27 cellular contexts compared by ENCODE assay signal in the genomic region with DNA sequence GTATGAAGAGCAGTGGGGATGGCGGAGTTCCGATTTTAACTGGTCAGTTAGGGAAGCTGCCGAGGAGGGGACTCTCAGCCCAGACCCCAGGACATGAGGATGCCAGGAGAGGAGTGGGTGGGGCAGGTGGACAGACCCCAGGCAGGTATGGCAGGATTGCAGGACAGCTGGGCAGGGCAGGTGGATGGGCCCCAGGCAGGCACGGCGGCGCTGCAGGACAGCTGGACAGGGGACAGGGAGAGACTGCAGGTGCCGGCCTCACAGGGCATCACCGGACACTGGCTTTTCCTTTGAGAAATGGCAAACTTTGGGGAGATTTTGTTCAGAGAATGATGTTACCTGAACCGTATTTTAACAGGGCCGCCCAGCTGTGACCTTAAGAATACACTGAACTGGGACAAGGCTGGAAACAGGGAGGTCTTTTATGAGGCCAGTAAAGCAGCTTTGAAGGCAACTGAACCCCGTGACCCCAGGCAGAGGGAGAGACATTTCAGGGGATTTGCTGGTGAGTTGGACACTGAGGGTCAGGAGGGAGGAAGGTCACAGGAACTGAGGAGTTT.
"Had no signal": no experiment of that assay in that cellular context is flagged by ENCODE, and none has a peak within 500 bp of the region (broad histone marks: within the 10 kb centered on the region; RNA-seq: fewer than 3 reads in every experiment).

No MANE protein-coding gene starts in this region.

- H3K27me3 ChIP-seq: ovary, right atrium auricular region, suprapubic skin, uterus had no signal

- H3K4me3 ChIP-seq: left ventricle myocardium inferior, lung, mucosa of descending colon, ovary, right atrium auricular region, sigmoid colon, spleen, suprapubic skin, thoracic aorta, tibial artery, uterus had no signal

- H3K4me3 Mint-ChIP-seq: naive thymus-derived CD4-positive, alpha-beta T cell; natural killer cell treated with Interleukin-12 subunit alpha and Interleukin-12 subunit beta and Interleukin-15 and Interleukin-18, amount 100 ng/mL, for 72 hours; neural crest cell; stimulated activated effector memory CD8-positive, alpha-beta T cell treated with anti-CD3 and anti-CD28 coated beads, Interleukin-12 subunit alpha, Interleukin-12 subunit beta, amount 100 ng/mL, for 72 hours; stimulated activated naive CD8-positive, alpha-beta T cell treated with anti-CD3 and anti-CD28 coated beads, Interleukin-15, Interleukin-2, amounts not matched to agents 100 ng/mL and 50 ng/mL, for 24 hours had no signal

- H3K4me1 Mint-ChIP-seq: stimulated activated effector memory CD8-positive, alpha-beta T cell treated with anti-CD3 and anti-CD28 coated beads, Interleukin-12 subunit alpha, Interleukin-12 subunit beta, amount 100 ng/mL, for 72 hours had no signal

- DNase-seq: head of caudate nucleus; hippocampal formation; left colon; left ventricle myocardium inferior; mesendoderm; midbrain; mucosa of descending colon; naive thymus-derived CD4-positive, alpha-beta T cell; ovary; sigmoid colon; small intestine; spleen; stimulated activated CD4-positive, alpha-beta T cell treated with anti-CD3 and anti-CD28 coated beads, Interleukin-4, amount 100 ng/mL, for 24 hours; stimulated activated naive CD4-positive, alpha-beta T cell; tibial artery; trophoblast cell; uterus had no signal

- H3K27ac ChIP-seq: left ventricle myocardium inferior, ovary, right atrium auricular region, sigmoid colon, spleen, suprapubic skin, thoracic aorta, tibial artery, uterus had no signal

- ATAC-seq: left colon; mucosa of descending colon; naive thymus-derived CD4-positive, alpha-beta T cell; natural killer cell treated with Interleukin-12 subunit alpha and Interleukin-12 subunit beta and Interleukin-15 and Interleukin-18, amount 100 ng/mL, for 72 hours; stimulated activated effector memory CD8-positive, alpha-beta T cell treated with anti-CD3 and anti-CD28 coated beads, Interleukin-12 subunit alpha, Interleukin-12 subunit beta, amount 100 ng/mL, for 72 hours had no signal

- H3K9me3 Mint-ChIP-seq: naive thymus-derived CD4-positive, alpha-beta T cell; natural killer cell treated with Interleukin-12 subunit alpha and Interleukin-12 subunit beta and Interleukin-15 and Interleukin-18, amount 100 ng/mL, for 72 hours; neural crest cell; stimulated activated effector memory CD8-positive, alpha-beta T cell treated with anti-CD3 and anti-CD28 coated beads, Interleukin-12 subunit alpha, Interleukin-12 subunit beta, amount 100 ng/mL, for 72 hours; stimulated activated naive CD8-positive, alpha-beta T cell treated with anti-CD3 and anti-CD28 coated beads, Interleukin-15, Interleukin-2, amounts not matched to agents 100 ng/mL and 50 ng/mL, for 24 hours had no signal

- FAIRE-seq: keratinocyte, small intestine had no signal

- H3K27me3 Mint-ChIP-seq: stimulated activated naive CD8-positive, alpha-beta T cell treated with anti-CD3 and anti-CD28 coated beads, Interleukin-15, Interleukin-2, amounts not matched to agents 100 ng/mL and 50 ng/mL, for 24 hours had no signal

- H3K4me1 ChIP-seq: sigmoid colon, spleen, tibial artery, uterus had no signal

- H3K9me3 ChIP-seq: left ventricle myocardium inferior, mucosa of descending colon, ovary, right atrium auricular region, sigmoid colon, spleen, suprapubic skin, thoracic aorta, tibial artery, uterus had no signal

- H3K27ac Mint-ChIP-seq: naive thymus-derived CD4-positive, alpha-beta T cell; natural killer cell treated with Interleukin-12 subunit alpha and Interleukin-12 subunit beta and Interleukin-15 and Interleukin-18, amount 100 ng/mL, for 72 hours; progenitor cell of endocrine pancreas; stimulated activated effector memory CD8-positive, alpha-beta T cell treated with anti-CD3 and anti-CD28 coated beads, Interleukin-12 subunit alpha, Interleukin-12 subunit beta, amount 100 ng/mL, for 72 hours; stimulated activated naive CD8-positive, alpha-beta T cell treated with anti-CD3 and anti-CD28 coated beads, Interleukin-15, Interleukin-2, amounts not matched to agents 100 ng/mL and 50 ng/mL, for 24 hours had no signal

- H3K36me3 ChIP-seq: left ventricle myocardium inferior, ovary, right atrium auricular region, sigmoid colon, spleen, suprapubic skin, thoracic aorta, tibial artery, uterus had no signal

- H3K36me3 Mint-ChIP-seq: naive thymus-derived CD4-positive, alpha-beta T cell; natural killer cell treated with Interleukin-12 subunit alpha and Interleukin-12 subunit beta and Interleukin-15 and Interleukin-18, amount 100 ng/mL, for 72 hours; stimulated activated effector memory CD8-positive, alpha-beta T cell treated with anti-CD3 and anti-CD28 coated beads, Interleukin-12 subunit alpha, Interleukin-12 subunit beta, amount 100 ng/mL, for 72 hours had no signal
